In genomic region chrX:131607796-131608369, GRCh38 we compare ENCODE assay signal across 2 cellular contexts.
TF ChIP-seq lines count a peak whose summit lies in the region.

No MANE protein-coding gene starts in this region.

TF ChIP-seq in SK-N-SH treated with all-trans-retinoic acid at 6 μM for 48 hours, 23 proteins besides CTCF, POLR2A, EP300 and RAD21 (continued from another document):
- TF ChIP-seq ZNF8 (CRISPR knock-in tag; IDR thresholded peaks at IDR 0.05) (no peak), BACH2 (CRISPR knock-in tag; IDR thresholded peaks at IDR 0.05; ENCODE audit: borderline replicate concordance) (no peak), ZFP30 (CRISPR knock-in tag; IDR thresholded peaks at IDR 0.05) (no peak), POU6F1 (CRISPR knock-in tag; IDR thresholded peaks at IDR 0.05; ENCODE audit: borderline replicate concordance, low read depth) (no peak), ISL1 (CRISPR knock-in tag; IDR thresholded peaks at IDR 0.05) (no peak), ZFP3 (CRISPR knock-in tag; IDR thresholded peaks at IDR 0.05) (no peak), ZNF565 (CRISPR knock-in tag; conservative IDR thresholded peaks at IDR 0.05; ENCODE audit: low read depth) (no peak), OSR1 (CRISPR knock-in tag; IDR thresholded peaks at IDR 0.05) (no peak)

TF ChIP-seq in SK-N-SH, 30 proteins besides CTCF, POLR2A, EP300 and RAD21 (continued from another document):
- no peak for TF ChIP-seq REST (IDR thresholded peaks at IDR 0.05; ENCODE audit: low read depth, low read length)
